In the genomic region with DNA sequence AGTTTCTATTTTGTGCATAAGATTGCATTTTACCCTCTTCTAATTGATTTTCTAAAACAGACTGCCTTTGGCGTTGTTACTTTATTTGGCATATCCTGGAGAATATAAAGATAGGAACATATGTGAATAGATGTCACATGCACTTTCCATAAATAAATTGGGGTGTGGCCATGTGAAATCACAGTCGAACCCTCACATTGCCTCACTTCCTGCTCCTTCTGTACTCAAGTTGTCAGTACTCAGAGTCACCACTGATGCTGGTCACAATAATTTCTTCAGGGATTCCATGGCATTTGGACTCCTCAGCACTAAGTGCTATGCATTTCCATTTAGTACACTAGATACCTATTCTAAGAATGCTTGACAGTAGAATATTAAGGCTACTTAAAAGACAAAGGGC, we compare ENCODE assay signal across 27 cellular contexts. TPM values are rescaled to one million over a fixed set of nuclear protein-coding genes. Genes with fewer than 3 reads are reported as not detected.
"Had no signal": no experiment of that assay in that cellular context is flagged by ENCODE, and none has a peak within 500 bp of the region (broad histone marks: within the 10 kb centered on the region; RNA-seq: fewer than 3 reads in every experiment).

No MANE protein-coding gene starts in this region.

- H3K4me2 ChIP-seq: hepatocyte had no signal

- H3K4me1 ChIP-seq: left lung, upper lobe of left lung had no signal

- H3K27ac ChIP-seq: brain microvascular endothelial cell, epithelial cell of prostate, hepatocyte, thoracic aorta, WERI-Rb-1 had no signal

- H3K4me3 ChIP-seq: dorsolateral prefrontal cortex, hepatocyte, left lung, thoracic aorta had no signal

- H3K36me3 ChIP-seq: brain microvascular endothelial cell, left lung, thoracic aorta, upper lobe of left lung, WERI-Rb-1 had no signal

- H3K9me3 ChIP-seq: left lung, thoracic aorta, upper lobe of left lung had no signal

- H3K27me3 ChIP-seq: brain microvascular endothelial cell, dorsolateral prefrontal cortex, hepatocyte, left lung, upper lobe of left lung had no signal

- ATAC-seq: activated CD8-positive, alpha-beta T cell treated with anti-CD3 and anti-CD28 coated beads, Interleukin-2, amount 10 ng/mL, durations not matched to agents 7 days and 5 days; activated naive CD4-positive, alpha-beta T cell treated with anti-CD3 and anti-CD28 coated beads, Interleukin-2, amount 50 U/mL, for 72 hours; effector memory CD8-positive, alpha-beta T cell; left lung; natural killer cell; stimulated activated naive B cell treated with anti-CD40 and anti-IgM and Interleukin-4, amounts not matched to agents 10 μg/mL and 1 μg/mL and 100 μg/mL, for 72 hours had no signal

- DNase-seq: activated CD4-positive, alpha-beta T cell treated with anti-CD3 and anti-CD28 coated beads, Interleukin-2, amount 50 U/mL, for 1 hour; activated CD4-positive, CD25-positive, alpha-beta regulatory T cell treated with anti-CD3 and anti-CD28 coated beads, Interleukin-2, amount 50 U/mL, for 72 hours; activated CD8-positive, alpha-beta T cell treated with anti-CD3 and anti-CD28 coated beads, Interleukin-2, amount 10 ng/mL, durations not matched to agents 7 days and 5 days; activated gamma-delta T cell treated with Interleukin-2 at 50 U/mL for 16 hours; activated T-cell treated with anti-CD3 and anti-CD28 coated beads, Interleukin-2, amount 50 U/mL, for 1 hour; aorta; brain microvascular endothelial cell; central memory CD4-positive, alpha-beta T cell; dorsolateral prefrontal cortex; effector memory CD8-positive, alpha-beta T cell; kidney glomerular epithelial cell; left lung; mammary epithelial cell; midbrain; natural killer cell; stimulated activated CD4-positive, alpha-beta T cell treated with anti-CD3 and anti-CD28 coated beads, Interleukin-2, amount 100 ng/mL, for 48 hours; stimulated activated CD8-positive, alpha-beta memory T cell treated with anti-CD3 and anti-CD28 coated beads, Interleukin-4, amount 100 ng/mL, for 48 hours; stimulated activated naive B cell treated with anti-CD40 and anti-IgM and Interleukin-4, amounts not matched to agents 10 μg/mL and 1 μg/mL and 100 μg/mL, for 72 hours; upper lobe of left lung; WERI-Rb-1 had no signal

RNA-seq across cellular contexts. Expression of a gene that starts 1.4 kb away (rescaled TPM):
- total RNA-seq: activated CD8-positive, alpha-beta T cell treated with anti-CD3 and anti-CD28 coated beads, Interleukin-2, amount 10 ng/mL, durations not matched to agents 7 days and 5 days; activated naive CD4-positive, alpha-beta T cell treated with anti-CD3 and anti-CD28 coated beads, Interleukin-2, amount 50 U/mL, for 72 hours; fibroblast of villous mesenchyme; mammary epithelial cell; natural killer cell; progenitor cell of endocrine pancreas; T-helper 2 cell treated with Interferon-gamma antibody and Interleukin-4, amounts not matched to agents 100 ng/mL and 5 ng/mL, for 36 hours had no signal
